ENCODE assay signal across 19 cellular contexts in genomic region chr18:7603259-7604000, GRCh38. TPM values are rescaled to one million over a fixed set of nuclear protein-coding genes. Genes with fewer than 3 reads are reported as not detected.
DNase-seq lines count a peak whose midpoint lies in the region; ATAC-seq, FAIRE-seq and TF ChIP-seq lines count a peak whose summit lies in the region.
"Had no signal": no experiment of that assay in that cellular context is flagged by ENCODE, and none has a peak within 500 bp of the region (broad histone marks: within the 10 kb centered on the region; RNA-seq: fewer than 3 reads in every experiment).

No MANE protein-coding gene starts in this region.

- POLR2A ChIA-PET in activated CD8-positive, alpha-beta T cell treated with anti-CD3 and anti-CD28 coated beads, Interleukin-2, amount 10 ng/mL, durations not matched to agents 7 days and 5 days (lab: Charles Lee): interaction anchor here (0.6 kb wide), 1 partner anchor 792 kb away, joined by 4 read pairs; no protein-coding TSS in a partner anchor

- H3K79me2 ChIP-seq in GM23338 (replicated peaks; ENCODE audit: insufficient read depth): no peaks in the 10 kb centered on the region

- H3K9me2 ChIP-seq in GM23338 (ENCODE audit: insufficient read depth): no peaks in the 10 kb centered on the region

- H3K4me1 ChIP-seq in GM23338 (ENCODE audit: insufficient read depth) (peaks cover 25% of the 10 kb centered on the region), SJCRH30 (peaks cover 4% of the 10 kb centered on the region), esophagus muscularis mucosa (peaks cover 43 to 58% (median 55%) of the 10 kb centered on the region in 4 donors), pancreas (no peaks in the 10 kb centered on the region)

- H3K27ac ChIP-seq in GM23338 (ENCODE audit: low read depth): no peak overlapping the region
- no peak overlapping the region for H3K27ac ChIP-seq in SJCRH30
- H3K27ac ChIP-seq in esophagus muscularis mucosa (replicated peaks in 1 of 4): no peak overlapping the region
- no peak overlapping the region for H3K27ac ChIP-seq in pancreas
- H3K27ac ChIP-seq: RWPE1 had no signal

- no peaks in the 10 kb centered on the region for H3K9me3 ChIP-seq in SJCRH30 (replicated peaks)
- H3K9me3 ChIP-seq in esophagus muscularis mucosa: no peaks in the 10 kb centered on the region
- no peaks in the 10 kb centered on the region for H3K9me3 ChIP-seq in pancreas

- H2AFZ ChIP-seq in GM23338: peak overlapping the region; percentile 28; the same call in 1 of the 2 replicates

- CTCF ChIA-PET in activated CD8-positive, alpha-beta T cell treated with anti-CD3 and anti-CD28 coated beads, Interleukin-2, amount 10 ng/mL, durations not matched to agents 7 days and 5 days (lab: Charles Lee): no interaction called here

- H3K27me3 Mint-ChIP-seq in GM23338 (ENCODE audit: insufficient read depth, low read depth, poor library complexity): peaks cover 3% of the 10 kb centered on the region
- peaks cover 3% of the 10 kb centered on the region for H3K27me3 Mint-ChIP-seq in nephron progenitor cell (ENCODE audit: low read depth, poor library complexity)
- H3K27me3 Mint-ChIP-seq in activated CD8-positive, alpha-beta T cell treated with anti-CD3 and anti-CD28 coated beads, Interleukin-2, amount 10 ng/mL, durations not matched to agents 7 days and 5 days (ENCODE audit: low read depth): no peaks in the 10 kb centered on the region
- H3K27me3 Mint-ChIP-seq: B cell had no signal

- H3K36me3 Mint-ChIP-seq in GM23338 (ENCODE audit: low read depth) (no peaks in the 10 kb centered on the region), nephron progenitor cell (ENCODE audit: low read depth) (no peaks in the 10 kb centered on the region)
- H3K36me3 Mint-ChIP-seq in activated CD8-positive, alpha-beta T cell treated with anti-CD3 and anti-CD28 coated beads, Interleukin-2, amount 10 ng/mL, durations not matched to agents 7 days and 5 days (ENCODE audit: low read depth): no peaks in the 10 kb centered on the region

- no peaks in the 10 kb centered on the region for H3K27me3 ChIP-seq in GM23338 (ENCODE audit: insufficient read depth)
- H3K27me3 ChIP-seq in SJCRH30: no peaks in the 10 kb centered on the region
- no peaks in the 10 kb centered on the region for H3K27me3 ChIP-seq in esophagus muscularis mucosa
- H3K27me3 ChIP-seq in pancreas: no peaks in the 10 kb centered on the region

- TF ChIP-seq CTCF in GM23338 (conservative IDR thresholded peaks at IDR 0.05; ENCODE audit: low read depth in 2 of 2): no peak
- no peak for TF ChIP-seq CTCF in esophagus muscularis mucosa (IDR thresholded peaks at IDR 0.05)
- TF ChIP-seq CTCF in nephron progenitor cell (IDR thresholded peaks at IDR 0.05): no peak
- TF ChIP-seq CTCF in pancreas (IDR thresholded peaks at IDR 0.05): no peak

- DNase-seq in GM23338 (ENCODE audit: low spot score) (peak; percentile 9), SJCRH30 (peak; percentile 13 to 52), esophagus muscularis mucosa (ENCODE audit: extremely low spot score) (peak; percentile 85), nephron progenitor cell (no peak), pancreas (no peak)
- no peak for DNase-seq in activated CD8-positive, alpha-beta T cell treated with anti-CD3 and anti-CD28 coated beads, Interleukin-2, amount 10 ng/mL, durations not matched to agents 7 days and 5 days
- DNase-seq: COR-L47, KBM-7, NCI-H187, NCI-H2227 treated with DMSO at 0.1 percent for 48 hours, NCI-H510A treated with DMSO at 0.1 percent for 48 hours, NCI-H774, SIG-M5 had no signal

- no peaks in the 10 kb centered on the region for H3F3A ChIP-seq in GM23338 (replicated peaks; ENCODE audit: low read depth)

- no peaks in the 10 kb centered on the region for H3K9me3 Mint-ChIP-seq in GM23338
- no peaks in the 10 kb centered on the region for H3K9me3 Mint-ChIP-seq in nephron progenitor cell
- H3K9me3 Mint-ChIP-seq in activated CD8-positive, alpha-beta T cell treated with anti-CD3 and anti-CD28 coated beads, Interleukin-2, amount 10 ng/mL, durations not matched to agents 7 days and 5 days (ENCODE audit: insufficient read depth): no peaks in the 10 kb centered on the region

- no peak for TF ChIP-seq POLR2A in esophagus muscularis mucosa (IDR thresholded peaks at IDR 0.05; ENCODE audit: low read depth)

- H3K4me3 Mint-ChIP-seq in GM23338: no peak overlapping the region
- H3K4me3 Mint-ChIP-seq in nephron progenitor cell: no peak overlapping the region
- no peak overlapping the region for H3K4me3 Mint-ChIP-seq in activated CD8-positive, alpha-beta T cell treated with anti-CD3 and anti-CD28 coated beads, Interleukin-2, amount 10 ng/mL, durations not matched to agents 7 days and 5 days
- H3K4me3 Mint-ChIP-seq: B cell had no signal

- ATAC-seq in GM23338: peak; percentile 78
- ATAC-seq in activated CD8-positive, alpha-beta T cell treated with anti-CD3 and anti-CD28 coated beads, Interleukin-2, amount 10 ng/mL, durations not matched to agents 7 days and 5 days: no peak
- ATAC-seq in HG02981 (IDR thresholded peaks at IDR 0.05; ENCODE audit: unreplicated experiment): no peak
- ATAC-seq in pancreas: no peak
- ATAC-seq in HG02763 (IDR thresholded peaks at IDR 0.05; ENCODE audit: unreplicated experiment): no peak

- H3K4me3 ChIP-seq in GM23338 (no peak overlapping the region), SJCRH30 (no peak overlapping the region), esophagus muscularis mucosa (no peak overlapping the region), pancreas (no peak overlapping the region)

- TF ChIP-seq EP300 in esophagus muscularis mucosa (IDR thresholded peaks at IDR 0.05): no peak

- H4K20me1 ChIP-seq in GM23338 (replicated peaks; ENCODE audit: insufficient read depth): no peaks in the 10 kb centered on the region

- peaks cover 61% of the 10 kb centered on the region for H3K4me1 Mint-ChIP-seq in GM23338
- H3K4me1 Mint-ChIP-seq in nephron progenitor cell: peaks cover 69% of the 10 kb centered on the region
- no peaks in the 10 kb centered on the region for H3K4me1 Mint-ChIP-seq in activated CD8-positive, alpha-beta T cell treated with anti-CD3 and anti-CD28 coated beads, Interleukin-2, amount 10 ng/mL, durations not matched to agents 7 days and 5 days (ENCODE audit: low read depth)
- H3K4me1 Mint-ChIP-seq: B cell had no signal

- no peaks in the 10 kb centered on the region for H3K36me3 ChIP-seq in GM23338 (ENCODE audit: insufficient read depth)
- H3K36me3 ChIP-seq in SJCRH30: no peaks in the 10 kb centered on the region
- no peaks in the 10 kb centered on the region for H3K36me3 ChIP-seq in esophagus muscularis mucosa
- H3K36me3 ChIP-seq in pancreas: no peaks in the 10 kb centered on the region

- intact Hi-C loops in esophagus muscularis mucosa (cut with DNase I): no loop called here
- intact Hi-C loops in pancreas (cut with DNase I): no loop called here

- WGBS in esophagus muscularis mucosa: 71% methylated on average over 4 of the region's 4 CpGs
- WGBS in pancreas, 2 donors: 47 to 54% methylated on average over 4 of the region's 4 CpGs

- peak overlapping the region; percentile 52 for H3K4me2 ChIP-seq in GM23338

- FAIRE-seq in pancreas (lab: Jason Lieb, UNC): no peak
- FAIRE-seq: G401.6, HTR-8/SVneo had no signal

- peak overlapping the region; percentile 26 for H3K27ac Mint-ChIP-seq in GM23338
- H3K27ac Mint-ChIP-seq in nephron progenitor cell: peak overlapping the region; percentile 28
- no peak overlapping the region for H3K27ac Mint-ChIP-seq in activated CD8-positive, alpha-beta T cell treated with anti-CD3 and anti-CD28 coated beads, Interleukin-2, amount 10 ng/mL, durations not matched to agents 7 days and 5 days
- H3K27ac Mint-ChIP-seq: B cell had no signal

TF ChIP-seq in GM23338, 12 proteins besides CTCF, POLR2A, EP300 and RAD21:
- TF ChIP-seq, protein P1, sequence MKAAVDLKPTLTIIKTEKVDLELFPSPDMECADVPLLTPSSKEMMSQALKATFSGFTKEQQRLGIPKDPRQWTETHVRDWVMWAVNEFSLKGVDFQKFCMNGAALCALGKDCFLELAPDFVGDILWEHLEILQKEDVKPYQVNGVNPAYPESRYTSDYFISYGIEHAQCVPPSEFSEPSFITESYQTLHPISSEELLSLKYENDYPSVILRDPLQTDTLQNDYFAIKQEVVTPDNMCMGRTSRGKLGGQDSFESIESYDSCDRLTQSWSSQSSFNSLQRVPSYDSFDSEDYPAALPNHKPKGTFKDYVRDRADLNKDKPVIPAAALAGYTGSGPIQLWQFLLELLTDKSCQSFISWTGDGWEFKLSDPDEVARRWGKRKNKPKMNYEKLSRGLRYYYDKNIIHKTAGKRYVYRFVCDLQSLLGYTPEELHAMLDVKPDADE (IDR thresholded peaks at IDR 0.05): no peak
- TF ChIP-seq STAT1 (IDR thresholded peaks at IDR 0.05; ENCODE audit: unreplicated experiment) (no peak), EZH2phosphoT487 (IDR thresholded peaks at IDR 0.05; ENCODE audit: unreplicated experiment) (no peak), NANOG (IDR thresholded peaks at IDR 0.05; ENCODE audit: borderline replicate concordance) (no peak), POLR2AphosphoS5 (IDR thresholded peaks at IDR 0.05; ENCODE audit: low read depth) (no peak), EZH2 (IDR thresholded peaks at IDR 0.05; ENCODE audit: low read depth, unreplicated experiment) (no peak), ZNF114 (CRISPR knock-in tag; IDR thresholded peaks at IDR 0.05) (no peak), JUNB (IDR thresholded peaks at IDR 0.05; ENCODE audit: unreplicated experiment) (no peak)
TF ChIP-seq in GM23338: peak in this region for 0.

RNA-seq across cellular contexts. Expression of gene PTPRM, which starts 36.3 kb away (rescaled TPM):
- 5.3 and 6.3 TPM in 2 replicates for total RNA-seq in GM23338 (2014; rRNA removed; shearing (Covaris generic))
- polyA plus RNA-seq in GM23338 (2016; fragmentation: Nextera tagmentation; extraction: Ambion mirVana): 1.6 and 4.3 TPM in 2 replicates
- 10.1 and 11.0 TPM in 2 replicates for total RNA-seq in SJCRH30 (2014; rRNA removed; shearing (Covaris generic))
- 10 to 100 TPM; 62.7 to 94.0 (median 76.0) TPM for total RNA-seq in esophagus muscularis mucosa
- 1 to 10 TPM in 1 of 2 experiments, under 1 TPM in 1; 0.76 to 1.0 TPM for total RNA-seq in activated CD8-positive, alpha-beta T cell treated with anti-CD3 and anti-CD28 coated beads, Interleukin-2, amount 10 ng/mL, durations not matched to agents 7 days and 5 days
- total RNA-seq in pancreas: 10 to 100 TPM; 14.5 to 30.4 (median 17.1) TPM
- polyA plus RNA-seq in pancreas: 10 to 100 TPM; 28.7 to 50.7 TPM

Comparison
In these comparisons a context has a peak if more than half of its experiments do, and no peak if none do; other contexts are left out.
1. DNase-seq: peak in GM23338 (single experiment), SJCRH30 (2 of 2) and esophagus muscularis mucosa (single experiment); none in nephron progenitor cell (single experiment), activated CD8-positive, alpha-beta T cell treated with anti-CD3 and anti-CD28 coated beads, Interleukin-2, amount 10 ng/mL, durations not matched to agents 7 days and 5 days (single experiment) and pancreas (0 of 6).